Comparison of ENCODE assay signal across 8 cellular contexts in the genomic region with DNA sequence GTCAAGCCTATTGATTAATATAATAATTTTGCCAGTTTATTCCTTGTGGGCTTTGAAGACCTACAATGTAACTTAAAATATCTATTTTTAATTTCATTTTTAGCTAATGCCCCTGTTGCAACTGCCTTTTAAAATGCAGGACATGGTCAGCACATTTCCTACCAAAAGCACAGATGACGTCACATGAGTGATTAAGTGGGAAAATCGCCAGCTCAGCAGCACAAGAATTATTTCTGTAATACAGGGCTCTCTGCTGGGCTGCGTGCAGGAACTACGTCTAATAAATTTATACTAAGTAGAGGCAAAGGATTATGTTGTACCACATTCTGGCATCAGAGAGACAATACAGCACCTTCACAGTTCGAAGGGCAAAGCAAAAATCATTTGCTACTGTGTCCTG. TPM values are rescaled to one million over a fixed set of nuclear protein-coding genes. Genes with fewer than 3 reads are reported as not detected.
DNase-seq lines count a peak whose midpoint lies in the region; ATAC-seq and TF ChIP-seq lines count a peak whose summit lies in the region.

No MANE protein-coding gene starts in this region.

- no peak for TF ChIP-seq POLR2A in testis (IDR thresholded peaks at IDR 0.05)

- H3K9me3 Mint-ChIP-seq in endodermal cell, result no peaks in the 10 kb centered on the region

- H3K27ac Mint-ChIP-seq in endodermal cell, result no peak overlapping the region

- H3K36me3 Mint-ChIP-seq in endodermal cell (ENCODE audit: low read depth), result peaks cover 29% of the 10 kb centered on the region

- intact Hi-C loops in lower lobe of right lung (cut with DNase I), result no loop called here
- intact Hi-C loops in testis (cut with DNase I; ENCODE audit: low total_unique reads), result no loop called here

- H3K4me1 ChIP-seq in endodermal cell (ENCODE audit: control insufficient read depth, insufficient read depth, low read length), result no peaks in the 10 kb centered on the region
- peaks cover 9% of the 10 kb centered on the region for H3K4me1 ChIP-seq in lower lobe of right lung
- no peaks in the 10 kb centered on the region for H3K4me1 ChIP-seq in testis

- peaks cover 10% of the 10 kb centered on the region for H3K4me1 Mint-ChIP-seq in endodermal cell

- 94 to 99% methylated on average over 4 to 5 of the region's 5 CpGs for WGBS in endodermal cell (ENCODE audit: insufficient coverage in 1 of 2, insufficient read length in 1 of 2), 2 experiments
- 51 to 54% methylated on average over 5 of the region's 5 CpGs for WGBS in testis, 2 donors

- DNase-seq in NCI-H2227 treated with DMSO at 0.1 percent for 48 hours (lab: John Stamatoyannopoulos, UW), result peak; percentile 52
- DNase-seq in endodermal cell, result peak; percentile 15
- no peak for DNase-seq in lower lobe of right lung
- peak; percentile 69 for DNase-seq in testis
- no peak for DNase-seq in HPDE6-E6E7 (ENCODE audit: extremely low spot score)
- no peak for DNase-seq in T-helper 9 cell
- DNase-seq in NCI-H1105 treated with DMSO at 0.1 percent for 48 hours (lab: John Stamatoyannopoulos, UW), result no peak

- no peak overlapping the region for H3K4me3 ChIP-seq in endodermal cell (ENCODE audit: low read length)
- no peak overlapping the region for H3K4me3 ChIP-seq in lower lobe of right lung
- no peak overlapping the region for H3K4me3 ChIP-seq in testis

- H3K36me3 ChIP-seq in endodermal cell (ENCODE audit: control insufficient read depth, insufficient read depth, low read length), result peaks cover 38% of the 10 kb centered on the region
- no peaks in the 10 kb centered on the region for H3K36me3 ChIP-seq in lower lobe of right lung
- H3K36me3 ChIP-seq in testis (ENCODE audit: low read depth, missing control alignments), result no peaks in the 10 kb centered on the region

- no peak overlapping the region for H3K4me3 Mint-ChIP-seq in endodermal cell

- H3K27me3 ChIP-seq in endodermal cell (ENCODE audit: control insufficient read depth, insufficient read depth, low read length, poor library complexity, severe bottlenecking) (no peaks in the 10 kb centered on the region), lower lobe of right lung (ENCODE audit: low read depth) (no peaks in the 10 kb centered on the region), testis (no peaks in the 10 kb centered on the region)

- H3K9me3 ChIP-seq in endodermal cell (ENCODE audit: control insufficient read depth, low read length) (no peaks in the 10 kb centered on the region), lower lobe of right lung (no peaks in the 10 kb centered on the region), testis (no peaks in the 10 kb centered on the region)

- TF ChIP-seq CTCF in endodermal cell (conservative IDR thresholded peaks at IDR 0.05), result no peak
- no peak for TF ChIP-seq CTCF in lower lobe of right lung (IDR thresholded peaks at IDR 0.05)
- TF ChIP-seq CTCF in testis (IDR thresholded peaks at IDR 0.05), result no peak

- no peaks in the 10 kb centered on the region for H3K27me3 Mint-ChIP-seq in endodermal cell (ENCODE audit: insufficient read depth)

- no peak overlapping the region for H3K27ac ChIP-seq in endodermal cell (ENCODE audit: low read depth, low read length)
- H3K27ac ChIP-seq in lower lobe of right lung, result peak overlapping the region; percentile 61
- H3K27ac ChIP-seq in testis, result peak overlapping the region in 1 of 2 donors; percentile 57

- ATAC-seq in lower lobe of right lung (peak; percentile 78 to 89), HG02885 (IDR thresholded peaks at IDR 0.05; ENCODE audit: poor library complexity, unreplicated experiment) (no peak)

- H3K9ac ChIP-seq in endodermal cell (ENCODE audit: extremely low read depth, low read length, poor library complexity, severe bottlenecking), result no peak overlapping the region

RNA-seq across cellular contexts. Expression of gene RACGAP1, which starts 8.2 kb away (rescaled TPM):
- total RNA-seq in endodermal cell, result 10 to 100 TPM; 49.6 to 96.6 TPM
- polyA plus RNA-seq in endodermal cell (2013, experiment 1 of 2), result 76.4 TPM
- polyA plus RNA-seq in endodermal cell (2013, experiment 2 of 2), result 79.6 TPM
- 13.7 TPM for total RNA-seq in lower lobe of right lung
- 10 to 100 TPM; 48.1 to 60.6 TPM for total RNA-seq in testis
- polyA plus RNA-seq in testis (ENCODE audit: insufficient read depth, low read depth, low replicate concordance), result 118 TPM

RNA-seq across cellular contexts. Expression of gene ASIC1, which starts 40.3 kb away (rescaled TPM):
- total RNA-seq in endodermal cell (1 to 10 TPM; 4.2 to 5.2 TPM), lower lobe of right lung (1.6 TPM), testis (1 to 10 TPM; 1.9 to 3.5 TPM)
- polyA plus RNA-seq in endodermal cell (2013, experiment 1 of 2), result 19.3 TPM
- 17.1 TPM for polyA plus RNA-seq in endodermal cell (2013, experiment 2 of 2)
- 2.7 TPM for polyA plus RNA-seq in testis (ENCODE audit: insufficient read depth, low read depth, low replicate concordance)

RNA-seq across cellular contexts. Expression of gene AQP6, which starts 44.3 kb away (rescaled TPM):
- total RNA-seq in endodermal cell (under 1 TPM in 1 of 2 donors, not detected in 1; 0.20 TPM), lower lobe of right lung (0.09 TPM), testis (1 to 10 TPM; 1.7 to 2.2 TPM)
- polyA plus RNA-seq in endodermal cell (2013, experiment 1 of 2), result 0.28 TPM
- 0.04 TPM for polyA plus RNA-seq in endodermal cell (2013, experiment 2 of 2)
- 3.1 TPM for polyA plus RNA-seq in testis (ENCODE audit: insufficient read depth, low read depth, low replicate concordance)

RNA-seq across cellular contexts. Expression of gene AQP5, which starts 55.4 kb away (rescaled TPM):
- total RNA-seq in endodermal cell, result under 1 TPM; 0.62 to 0.77 TPM
- polyA plus RNA-seq in endodermal cell (2013, experiment 1 of 2), result 0.36 TPM
- polyA plus RNA-seq in endodermal cell (2013, experiment 2 of 2), result 0.25 TPM
- 6.4 TPM for total RNA-seq in lower lobe of right lung
- 100 to 1,000 TPM; 128 to 134 TPM for total RNA-seq in testis
- 414 TPM for polyA plus RNA-seq in testis (ENCODE audit: insufficient read depth, low read depth, low replicate concordance)

Comparison
In these comparisons a context has a peak if more than half of its experiments do, and no peak if none do; other contexts are left out.
1. DNase-seq: peak in NCI-H2227 treated with DMSO at 0.1 percent for 48 hours (single experiment), endodermal cell (single experiment) and testis (single experiment); none in lower lobe of right lung (single experiment), HPDE6-E6E7 (single experiment), T-helper 9 cell (single experiment) and NCI-H1105 treated with DMSO at 0.1 percent for 48 hours (single experiment).